8 cellular contexts compared by ENCODE assay signal in genomic region chr17:7351665-7352558, GRCh38. TPM values are rescaled to one million over a fixed set of nuclear protein-coding genes. Genes with fewer than 3 reads are reported as not detected.
DNase-seq lines count a peak whose midpoint lies in the region; TF ChIP-seq lines count a peak whose summit lies in the region.

KCTD11 (plus strand) TSS chr17:7352162.

- H3K9me3 ChIP-seq in left ventricle myocardium inferior (replicated peaks) (no peaks in the 10 kb centered on the region), vagina (no peaks in the 10 kb centered on the region)

- peak within 1 kb of the TSS; percentile 98 for H3K27ac Mint-ChIP-seq in progenitor cell of endocrine pancreas

- H3K4me1 ChIP-seq in left ventricle myocardium inferior (peaks cover 72% of the 10 kb centered on the region), vagina (peaks cover 52% of the 10 kb centered on the region)

- H3K4me3 ChIP-seq in left ventricle myocardium inferior (peak within 1 kb of the TSS; percentile 87), vagina (peak within 1 kb of the TSS; percentile 87 to 99)

- H3K9me3 Mint-ChIP-seq in progenitor cell of endocrine pancreas (ENCODE audit: low read depth), result no peaks in the 10 kb centered on the region

- H3K36me3 ChIP-seq in left ventricle myocardium inferior (no peaks in the 10 kb centered on the region), vagina (no peaks in the 10 kb centered on the region)

- TF ChIP-seq CTCF in GM20000 (IDR thresholded peaks at IDR 0.05; ENCODE audit: extremely low read depth, missing control alignments), result no peak
- TF ChIP-seq CTCF in left ventricle myocardium inferior (IDR thresholded peaks at IDR 0.05; ENCODE audit: borderline replicate concordance), result peak; percentile 70
- TF ChIP-seq CTCF in progenitor cell of endocrine pancreas (IDR thresholded peaks at IDR 0.05; ENCODE audit: unreplicated experiment), result peak; percentile 71
- TF ChIP-seq CTCF in vagina (IDR thresholded peaks at IDR 0.05), result peak in 2 of 3 experiments; percentile 10

- intact Hi-C loops in left ventricle myocardium inferior (cut with micrococcal nuclease) (no loop called here), vagina (cut with DNase I) (loop anchor here (5.0 to 10.0 kb wide), 4 partner anchors 55 to 213 kb away; partner anchors contain the start of genes FGF11, NLGN2, POLR2A and SENP3)

- H3K36me3 Mint-ChIP-seq in progenitor cell of endocrine pancreas (ENCODE audit: insufficient read depth), result no peaks in the 10 kb centered on the region

- no peaks in the 10 kb centered on the region for H3K27me3 ChIP-seq in left ventricle myocardium inferior (ENCODE audit: low read depth)
- H3K27me3 ChIP-seq in vagina, result no peaks in the 10 kb centered on the region

- H3K4me3 Mint-ChIP-seq in progenitor cell of endocrine pancreas (ENCODE audit: low read depth), result peak within 1 kb of the TSS; percentile 85

- no peaks in the 10 kb centered on the region for H3K27me3 Mint-ChIP-seq in progenitor cell of endocrine pancreas

- H3K4me1 Mint-ChIP-seq in progenitor cell of endocrine pancreas (ENCODE audit: low read depth), result peaks cover 26% of the 10 kb centered on the region

- DNase-seq in COLO668 (lab: John Stamatoyannopoulos, UW; ENCODE audit: unreplicated experiment) (peak; percentile 62), GM20000 (ENCODE audit: low spot score) (peak; percentile 96), HT1080 (ENCODE audit: low read depth) (peak; percentile 88), T follicular helper cell (ENCODE audit: low read depth) (peak; percentile 55), amniotic stem cell (lab: John Stamatoyannopoulos, UW) (peak; percentile 81), left ventricle myocardium inferior (peak; percentile 94), progenitor cell of endocrine pancreas (ENCODE audit: low spot score, unreplicated experiment) (peak; percentile 78), vagina (ENCODE audit: extremely low spot score in 2 of 2) (no peak)

- peak in 1 of 2 donors; percentile 47 for TF ChIP-seq POLR2A in vagina (IDR thresholded peaks at IDR 0.05)

- H3K27ac ChIP-seq in left ventricle myocardium inferior (replicated peaks) (peak within 1 kb of the TSS; percentile 99), vagina (peak within 1 kb of the TSS; percentile 96)

RNA-seq across cellular contexts. Expression of gene KCTD11, which starts in this region (rescaled TPM):
- total RNA-seq in HT1080 (2014; rRNA removed; shearing (Covaris generic)), result 4.7 and 5.8 TPM in 2 replicates
- polyA plus RNA-seq in HT1080 (2015; cell fraction: cytosol; rRNA removed), result 11.4 and 13.4 TPM in 2 replicates
- 15.5 and 15.6 TPM in 2 replicates for polyA plus RNA-seq in HT1080 (2015; cell fraction: nucleus; rRNA removed)
- 3.9 TPM for total RNA-seq in left ventricle myocardium inferior
- total RNA-seq in progenitor cell of endocrine pancreas, result 11.3 and 12.4 TPM in 2 replicates
- total RNA-seq in vagina, result 12.5 TPM

Comparison
In these comparisons a context has a peak if more than half of its experiments do, and no peak if none do; other contexts are left out.
1. DNase-seq: peak in COLO668 (single experiment), GM20000 (single experiment), HT1080 (single experiment), T follicular helper cell (single experiment), amniotic stem cell (single experiment), left ventricle myocardium inferior (single experiment) and progenitor cell of endocrine pancreas (single experiment); none in vagina (0 of 2).